21 cellular contexts compared by ENCODE assay signal in the genomic region with DNA sequence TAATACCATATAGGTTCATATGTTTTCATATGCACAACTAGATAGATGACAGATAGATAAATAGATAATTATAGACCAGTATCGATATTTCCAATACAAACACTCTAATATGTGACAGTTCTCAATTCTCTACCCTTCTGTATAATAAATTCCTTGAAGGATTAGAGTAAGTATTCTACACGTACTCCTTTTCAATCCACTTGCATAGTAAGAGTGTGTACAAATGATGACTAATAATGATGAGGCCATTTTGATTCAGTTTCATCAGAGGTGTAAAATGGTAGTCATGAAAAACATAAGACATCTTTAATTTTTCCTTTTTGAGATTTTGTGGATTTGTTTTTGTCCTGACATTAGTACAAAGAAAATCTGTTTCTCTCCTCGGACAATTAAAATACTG.
DNase-seq lines count a peak whose midpoint lies in the region; ATAC-seq, FAIRE-seq and TF ChIP-seq lines count a peak whose summit lies in the region.
"Had no signal": no experiment of that assay in that cellular context is flagged by ENCODE, and none has a peak within 500 bp of the region (broad histone marks: within the 10 kb centered on the region; RNA-seq: fewer than 3 reads in every experiment).

No MANE protein-coding gene starts in this region.

- H2AFZ ChIP-seq in K562 (ENCODE audit: low read depth, low read length), result no peak overlapping the region

- H3K9me3 ChIP-seq in A549 (no peaks in the 10 kb centered on the region), K562 (replicated peaks; ENCODE audit: control insufficient read depth, insufficient read depth, low read depth, low read length) (peaks cover 5% of the 10 kb centered on the region)
- H3K9me3 ChIP-seq: Caco-2, HAP-1 had no signal

- H3K4me1 ChIP-seq in A549 (no peaks in the 10 kb centered on the region), K562 (replicated peaks in 1 of 2; ENCODE audit: control insufficient read depth in 2 of 2, insufficient read depth in 2 of 2, low read length in 2 of 2) (peaks cover 0 to 32% of the 10 kb centered on the region in 2 experiments; a peak in 4 of 5 replicates)
- H3K4me1 ChIP-seq: HAP-1 had no signal

- WGBS in A549 (ENCODE audit: missing lambda C conversion rate), result 13% methylated on average over 3 of the region's 3 CpGs
- 58% methylated on average over 3 of the region's 3 CpGs for WGBS in K562 (ENCODE audit: insufficient coverage, low coverage, missing lambda C conversion rate)

- peak; percentile 1 for DNase-seq in NCI-H510A treated with DMSO at 0.1 percent for 48 hours (lab: John Stamatoyannopoulos, UW)
- no peak for DNase-seq in NCI-H510A (lab: John Stamatoyannopoulos, UW)
- DNase-seq in A549 (ENCODE audit: low read depth in 1 of 2, low spot score in 1 of 2), result no peak
- DNase-seq in K562 (ENCODE audit: extremely low read depth in 1 of 4, low spot score in 3 of 4), result no peak
- no peak for DNase-seq in epithelial cell of prostate (ENCODE audit: low read depth, low spot score)
- DNase-seq in activated CD4-positive, CD25-positive, alpha-beta regulatory T cell treated with anti-CD3 and anti-CD28 coated beads, Interleukin-2, amount 50 U/mL, for 72 hours, result no peak
- no peak for DNase-seq in AG20443 (ENCODE audit: low spot score)
- DNase-seq: 8988T; ACHN; AML-193; Caco-2; CD4-positive, alpha-beta T cell; GF-D8; KG1 had no signal

- H3K4me3 ChIP-seq in A549, result no peak overlapping the region
- H3K4me3 ChIP-seq in K562, result no peak overlapping the region
- H3K4me3 ChIP-seq: HAP-1 had no signal

- peaks cover 22% of the 10 kb centered on the region for H3K36me3 ChIP-seq in K562 (ENCODE audit: control insufficient read depth, insufficient read depth, low read length)
- H3K36me3 ChIP-seq: HAP-1 had no signal

- no peak for TF ChIP-seq RAD21 in A549 (conservative IDR thresholded peaks at IDR 0.05 in 1 of 2, IDR thresholded peaks at IDR 0.05 in 1 of 2)
- no peak for TF ChIP-seq RAD21 in K562 (CRISPR knock-in tag; conservative IDR thresholded peaks at IDR 0.05 in 1 of 2, IDR thresholded peaks at IDR 0.05 in 1 of 2)

- in situ Hi-C loops in K562 (cut with MboI), result no loop called here

- intact Hi-C loops in K562 (cut with micrococcal nuclease), result no loop called here

- TF ChIP-seq POLR2A in A549 (IDR thresholded peaks at IDR 0.05; ENCODE audit: low read length) (no peak), K562 (conservative IDR thresholded peaks at IDR 0.05) (no peak)

- no peaks in the 10 kb centered on the region for H4K20me1 ChIP-seq in K562 (replicated peaks; ENCODE audit: control insufficient read depth, insufficient read depth, low read length)

- TF ChIP-seq CTCF in A549 (IDR thresholded peaks at IDR 0.05), result no peak
- no peak for TF ChIP-seq CTCF in K562 (IDR thresholded peaks at IDR 0.05 in 2 of 3, conservative IDR thresholded peaks at IDR 0.05 in 1 of 3; ENCODE audit: insufficient read depth in 2 of 3, low read depth in 1 of 3, low read length in 3 of 3)

- FAIRE-seq in A549 (lab: Jason Lieb, UNC) (peak; percentile 68), K562 (lab: Jason Lieb, UNC) (no peak)
- FAIRE-seq: D721Med, GM19239, H1, HepG2 had no signal

- H3K9me1 ChIP-seq in K562 (ENCODE audit: control insufficient read depth, insufficient read depth, low read length), result no peaks in the 10 kb centered on the region

- no TSS peak for BruUV-seq in K562 (replicated peaks; lab: Mats Ljungman, UMichigan)

- no peak overlapping the region for H3K4me2 ChIP-seq in A549
- no peak overlapping the region; the same call in 1 of the 2 replicates for H3K4me2 ChIP-seq in K562 (ENCODE audit: insufficient read depth, low read length)

- POLR2A ChIA-PET in A549 (lab: Yijun Ruan, JAX), result no interaction called here
- POLR2A ChIA-PET in K562 (lab: Yijun Ruan, JAX), result interaction anchor here (2.7 kb wide), 1 partner anchor 16 kb away, joined by 31 read pairs; no protein-coding TSS in a partner anchor

- H3K9ac ChIP-seq in K562 (ENCODE audit: insufficient read depth in 1 of 2, low read depth in 2 of 2, low read length in 2 of 2), result peak overlapping the region in 1 of 2 experiments; percentile 58; a peak in 2 of 4 replicates

- TF ChIP-seq EP300 in A549 (IDR thresholded peaks at IDR 0.05), result no peak
- no peak for TF ChIP-seq EP300 in K562 (IDR thresholded peaks at IDR 0.05; ENCODE audit: low read length)

- CTCF ChIA-PET in A549 (lab: Yijun Ruan, JAX) (no interaction called here), K562 (lab: Yijun Ruan, JAX; ENCODE audit: low intra/inter-chr PET ratio) (no interaction called here)

- ATAC-seq in A549, result no peak
- ATAC-seq in K562, result no peak
- no peak for ATAC-seq in HG02938 (IDR thresholded peaks at IDR 0.05; ENCODE audit: unreplicated experiment)
- ATAC-seq: HepG2 had no signal

- H3K27me3 ChIP-seq in K562 (ENCODE audit: control insufficient read depth in 2 of 2, insufficient read depth in 2 of 2, low read length in 2 of 2), result no peaks in the 10 kb centered on the region

- H3K79me2 ChIP-seq in K562 (ENCODE audit: control insufficient read depth, insufficient read depth, low read length), result peaks cover 66% of the 10 kb centered on the region

- H3K27ac ChIP-seq in A549 (no peak overlapping the region), K562 (ENCODE audit: extremely low read depth, low read depth, low read length) (peak overlapping the region; percentile 83; the same call in 2 of the 3 replicates), epithelial cell of prostate (peak overlapping the region; percentile 56)
- H3K27ac ChIP-seq: C4-2B had no signal

TF ChIP-seq in A549, 52 proteins besides CTCF, POLR2A, EP300 and RAD21:
- no peak for TF ChIP-seq FOSL2 (IDR thresholded peaks at IDR 0.05)
- TF ChIP-seq FOSL2 (CRISPR knock-in tag; IDR thresholded peaks at IDR 0.05), result 0 out of 2 replicates have a peak, but pooled peaks have one; percentile 3
- TF ChIP-seq FOXS1 (CRISPR knock-in tag; IDR thresholded peaks at IDR 0.05), result no peak

TF ChIP-seq in K562, 482 proteins besides CTCF, POLR2A, EP300 and RAD21:
- TF ChIP-seq PTTG1 (tag; IDR thresholded peaks at IDR 0.05; ENCODE audit: low read depth) (0 out of 2 replicates have a peak, but pooled peaks have one; percentile 27), ZNF592 (IDR thresholded peaks at IDR 0.05) (0 out of 2 replicates have a peak, but pooled peaks have one; percentile 9), ATF3 (IDR thresholded peaks at IDR 0.05) (peak; percentile 81), ATF3 (CRISPR knock-in tag; conservative IDR thresholded peaks at IDR 0.05) (no peak), DACH1 (IDR thresholded peaks at IDR 0.05; ENCODE audit: partially characterized antibody) (peak; percentile 83), SAFB (IDR thresholded peaks at IDR 0.05; ENCODE audit: borderline replicate concordance, low read depth, low read length) (no peak), ZNF75A (CRISPR knock-in tag; IDR thresholded peaks at IDR 0.05) (no peak)

Comparison
In these comparisons a context has a peak if more than half of its experiments do, and no peak if none do; other contexts are left out.
1. H3K27ac ChIP-seq: peak in K562 (single experiment) and epithelial cell of prostate (single experiment); none in A549 (0 of 2).